ENCODE assay signal across 26 cellular contexts in the genomic region with DNA sequence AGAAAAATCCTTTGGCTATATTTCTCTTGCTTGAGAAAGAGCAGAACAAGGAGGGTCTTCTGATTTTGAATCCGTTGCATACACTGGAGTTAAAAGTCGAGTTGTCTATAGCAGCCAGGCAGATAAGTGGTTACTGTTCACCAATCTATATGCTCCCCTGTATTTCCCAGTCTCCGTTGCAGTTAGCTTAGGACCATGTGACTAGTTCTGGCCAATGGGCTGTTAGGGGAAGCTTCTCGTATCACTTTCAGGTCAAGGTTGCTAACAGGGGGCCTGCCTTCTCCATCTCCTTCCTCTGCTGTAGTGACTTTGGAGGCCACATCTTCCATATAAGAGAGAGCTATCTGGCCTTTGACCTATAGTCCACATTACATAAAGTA.
A peak's percentile ranks its signal among the peaks of the same experiment; 100 is the strongest.
DNase-seq lines count a peak whose midpoint lies in the region; ATAC-seq and TF ChIP-seq lines count a peak whose summit lies in the region.
"Had no signal": no experiment of that assay in that cellular context is flagged by ENCODE, and none has a peak within 500 bp of the region (broad histone marks: within the 10 kb centered on the region; RNA-seq: fewer than 3 reads in every experiment).

No MANE protein-coding gene starts in this region.

- H3K36me3 ChIP-seq in OCI-LY3 (replicated peaks; ENCODE audit: low read depth, low read length) = no peaks in the 10 kb centered on the region
- H3K36me3 ChIP-seq: left ventricle myocardium inferior, upper lobe of left lung had no signal

- TF ChIP-seq CTCF in OCI-LY3 (IDR thresholded peaks at IDR 0.05; ENCODE audit: low read depth, low read length) (no peak), progenitor cell of endocrine pancreas (IDR thresholded peaks at IDR 0.05; ENCODE audit: unreplicated experiment) (no peak)

- H3K9me3 ChIP-seq in OCI-LY3 (ENCODE audit: insufficient read depth, low read length) = no peaks in the 10 kb centered on the region
- H3K9me3 ChIP-seq: left ventricle myocardium inferior, upper lobe of left lung had no signal

- H2AFZ ChIP-seq in OCI-LY3 (ENCODE audit: low read depth, low read length) = peak overlapping the region; percentile 64; the same call in 1 of the 2 replicates
- H2AFZ ChIP-seq: hepatocyte, PC-9 had no signal

- no peak overlapping the region for H3K4me2 ChIP-seq in OCI-LY3 (ENCODE audit: low read length)
- H3K4me2 ChIP-seq: hepatocyte, PC-9 had no signal

- H3K36me3 Mint-ChIP-seq in progenitor cell of endocrine pancreas (ENCODE audit: insufficient read depth) = no peaks in the 10 kb centered on the region
- H3K36me3 Mint-ChIP-seq: activated CD4-positive, alpha-beta memory T cell treated with anti-CD3 and anti-CD28 coated beads for 36 hours; activated naive CD8-positive, alpha-beta T cell treated with anti-CD3 and anti-CD28 coated beads, Interleukin-2, amount 10 ng/mL, durations not matched to agents 7 days and 5 days had no signal

- peak overlapping the region; percentile 75 for H3K27ac Mint-ChIP-seq in progenitor cell of endocrine pancreas
- H3K27ac Mint-ChIP-seq: activated CD4-positive, alpha-beta memory T cell treated with anti-CD3 and anti-CD28 coated beads for 36 hours; activated naive CD8-positive, alpha-beta T cell treated with anti-CD3 and anti-CD28 coated beads, Interleukin-2, amount 10 ng/mL, durations not matched to agents 7 days and 5 days; CD4-positive, alpha-beta T cell had no signal

- DNase-seq in DMS 273 (lab: John Stamatoyannopoulos, UW; ENCODE audit: unreplicated experiment) = peak; percentile 39
- DNase-seq in DMS 273 treated with DMSO at 0.1 percent for 48 hours (lab: John Stamatoyannopoulos, UW) = no peak
- DNase-seq in left lobe of liver (ENCODE audit: low spot score) = peak; percentile 50
- no peak for DNase-seq in progenitor cell of endocrine pancreas (ENCODE audit: low spot score, unreplicated experiment)
- no peak for DNase-seq in T-helper 9 cell
- no peak for DNase-seq in epidermal melanocyte (ENCODE audit: insufficient read length, low spot score)
- DNase-seq: activated CD4-positive, alpha-beta memory T cell treated with anti-CD3 and anti-CD28 coated beads for 36 hours; activated effector memory CD4-positive, alpha-beta T cell treated with anti-CD3 and anti-CD28 coated beads, Interleukin-2, amount 50 U/mL, for 16 hours; activated naive CD8-positive, alpha-beta T cell treated with anti-CD3 and anti-CD28 coated beads, Interleukin-2, amount 10 ng/mL, durations not matched to agents 7 days and 5 days; CD4-positive, alpha-beta T cell; effector CD4-positive, alpha-beta T cell; foreskin melanocyte; GDM1; GOT3; left ventricle myocardium inferior; NCI-H1092; NCI-H187 treated with DMSO at 0.1 percent for 48 hours; PC-9; SHP77; T1000; upper lobe of left lung had no signal

- no peaks in the 10 kb centered on the region for H3K79me2 ChIP-seq in OCI-LY3 (ENCODE audit: low read length)
- H3K79me2 ChIP-seq: hepatocyte had no signal

- H3K4me3 Mint-ChIP-seq in progenitor cell of endocrine pancreas (ENCODE audit: low read depth) = no peak overlapping the region
- H3K4me3 Mint-ChIP-seq: activated CD4-positive, alpha-beta memory T cell treated with anti-CD3 and anti-CD28 coated beads for 36 hours; activated naive CD8-positive, alpha-beta T cell treated with anti-CD3 and anti-CD28 coated beads, Interleukin-2, amount 10 ng/mL, durations not matched to agents 7 days and 5 days; CD4-positive, alpha-beta T cell had no signal

- no peaks in the 10 kb centered on the region for H3K27me3 ChIP-seq in OCI-LY3 (ENCODE audit: low read depth, low read length)
- H3K27me3 ChIP-seq: hepatocyte, upper lobe of left lung had no signal

- peak; percentile 60 for ATAC-seq in left lobe of liver
- no peak for ATAC-seq in GM18517 (IDR thresholded peaks at IDR 0.05; ENCODE audit: unreplicated experiment)
- ATAC-seq: esophagus mucosa had no signal

- no peak overlapping the region for H3K4me3 ChIP-seq in OCI-LY3 (ENCODE audit: low read length)
- H3K4me3 ChIP-seq: hepatocyte, left ventricle myocardium inferior, PC-9, upper lobe of left lung had no signal

- no peak overlapping the region for H3K27ac ChIP-seq in OCI-LY3 (ENCODE audit: low read length)
- H3K27ac ChIP-seq: 22Rv1, hepatocyte, left ventricle myocardium inferior, PC-9, upper lobe of left lung had no signal

- H3K9me3 Mint-ChIP-seq in progenitor cell of endocrine pancreas (ENCODE audit: low read depth) = no peaks in the 10 kb centered on the region
- H3K9me3 Mint-ChIP-seq: activated CD4-positive, alpha-beta memory T cell treated with anti-CD3 and anti-CD28 coated beads for 36 hours; activated naive CD8-positive, alpha-beta T cell treated with anti-CD3 and anti-CD28 coated beads, Interleukin-2, amount 10 ng/mL, durations not matched to agents 7 days and 5 days; CD4-positive, alpha-beta T cell had no signal

- H3K4me1 ChIP-seq in OCI-LY3 (ENCODE audit: low read length) = peaks cover 4% of the 10 kb centered on the region; the same call in 1 of the 2 replicates
- H3K4me1 ChIP-seq: left ventricle myocardium inferior had no signal

- H3K9ac ChIP-seq in OCI-LY3 (ENCODE audit: low read length) = no peak overlapping the region

- H4K20me1 ChIP-seq in OCI-LY3 (ENCODE audit: insufficient read depth, low read length) = no peaks in the 10 kb centered on the region

- H3K4me1 Mint-ChIP-seq in progenitor cell of endocrine pancreas (ENCODE audit: low read depth) = peaks cover 18% of the 10 kb centered on the region
- H3K4me1 Mint-ChIP-seq: activated naive CD8-positive, alpha-beta T cell treated with anti-CD3 and anti-CD28 coated beads, Interleukin-2, amount 10 ng/mL, durations not matched to agents 7 days and 5 days had no signal

- peaks cover 2% of the 10 kb centered on the region for H3K27me3 Mint-ChIP-seq in progenitor cell of endocrine pancreas
- H3K27me3 Mint-ChIP-seq: activated CD4-positive, alpha-beta memory T cell treated with anti-CD3 and anti-CD28 coated beads for 36 hours; activated naive CD8-positive, alpha-beta T cell treated with anti-CD3 and anti-CD28 coated beads, Interleukin-2, amount 10 ng/mL, durations not matched to agents 7 days and 5 days; CD4-positive, alpha-beta T cell had no signal

Comparison
In these comparisons a context has a peak if more than half of its experiments do, and no peak if none do; other contexts are left out.
1. DNase-seq: peak in DMS 273 (single experiment) and left lobe of liver (single experiment); none in DMS 273 treated with DMSO at 0.1 percent for 48 hours (single experiment), progenitor cell of endocrine pancreas (single experiment), T-helper 9 cell (single experiment) and epidermal melanocyte (single experiment).